Comparison of ENCODE assay signal across 19 cellular contexts in the genomic region with DNA sequence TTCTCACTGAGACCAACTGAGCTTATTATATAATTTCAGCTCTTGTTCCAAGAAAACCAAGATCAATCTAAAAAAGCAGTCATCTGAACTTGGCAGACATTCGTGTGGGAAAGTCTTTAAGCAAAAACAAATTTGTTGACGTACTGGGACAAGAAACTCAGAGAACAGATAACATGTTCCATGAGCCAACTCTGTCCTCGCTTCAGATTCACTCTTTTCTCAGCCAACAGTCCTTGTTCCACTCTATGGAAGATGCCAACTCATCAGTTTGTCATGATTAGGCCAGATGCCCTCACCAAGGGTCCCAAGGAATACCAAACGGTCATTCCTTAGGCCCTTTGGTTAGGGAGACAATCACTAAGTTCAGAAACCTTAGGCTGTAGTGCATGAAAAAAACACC.
A peak's percentile ranks its signal among the peaks of the same experiment; 100 is the strongest.
DNase-seq lines count a peak whose midpoint lies in the region; ATAC-seq and TF ChIP-seq lines count a peak whose summit lies in the region.
"Had no signal": no experiment of that assay in that cellular context is flagged by ENCODE, and none has a peak within 500 bp of the region (broad histone marks: within the 10 kb centered on the region; RNA-seq: fewer than 3 reads in every experiment).

No MANE protein-coding gene starts in this region.

- in situ Hi-C loops in GM13977 (cut with MboI; ENCODE audit: low pct_unique_long_range_greater_than_20kb, low sequenced_read_pairs, unreplicated experiment): no loop called here

- TF ChIP-seq CTCF in left ventricle myocardium inferior (IDR thresholded peaks at IDR 0.05; ENCODE audit: borderline replicate concordance) (no peak), choroid plexus epithelial cell (conservative IDR thresholded peaks at IDR 0.05; ENCODE audit: low read depth, low read length) (no peak), right atrium auricular region (IDR thresholded peaks at IDR 0.05) (no peak), GM13977 (IDR thresholded peaks at IDR 0.05; ENCODE audit: extremely low read depth, insufficient read depth, missing control alignments) (no peak)

- H3K36me3 ChIP-seq in left ventricle myocardium inferior (no peaks in the 10 kb centered on the region), right atrium auricular region (no peaks in the 10 kb centered on the region), aorta (ENCODE audit: control insufficient read depth in 1 of 2, insufficient read depth in 2 of 2, low read length in 1 of 2) (no peaks in the 10 kb centered on the region)
- H3K36me3 ChIP-seq: BLaER1, MG63 had no signal

- 4 to 5% methylated on average over 4 of the region's 4 CpGs for WGBS in aorta, 2 donors

- no peak for DNase-seq in left ventricle myocardium inferior
- DNase-seq in Right ventricle myocardium superior: no peak
- DNase-seq in choroid plexus epithelial cell (ENCODE audit: low read depth): peak; percentile 49
- no peak for DNase-seq in right atrium auricular region (ENCODE audit: low spot score)
- DNase-seq in aorta: no peak
- DNase-seq in GM13977 (ENCODE audit: low spot score): no peak
- no peak for DNase-seq in epidermal melanocyte (ENCODE audit: insufficient read length, low spot score)
- DNase-seq in mesenteric fat pad (ENCODE audit: low spot score): no peak
- DNase-seq: CD4-positive, CD25-positive, alpha-beta regulatory T cell; KBM-7; MG63; NCI-H1105 treated with DMSO at 0.1 percent for 48 hours; NCI-H146; NCI-H1930; NCI-H2227 treated with DMSO at 0.1 percent for 48 hours; NCI-H526 treated with DMSO at 0.1 percent for 48 hours; RPMI8226; SHP77 treated with DMSO at 0.1 percent for 48 hours had no signal

- intact Hi-C loops in left ventricle myocardium inferior (cut with micrococcal nuclease) (no loop called here), Right ventricle myocardium superior (cut with DNase I) (no loop called here), aorta (cut with DNase I) (no loop called here)

- H3K27me3 ChIP-seq in left ventricle myocardium inferior (ENCODE audit: low read depth) (no peaks in the 10 kb centered on the region), right atrium auricular region (no peaks in the 10 kb centered on the region), aorta (ENCODE audit: control insufficient read depth in 1 of 2, insufficient read depth in 2 of 2, low read length in 1 of 2) (no peaks in the 10 kb centered on the region)
- H3K27me3 ChIP-seq: BLaER1, MG63 had no signal

- H3K4me1 ChIP-seq in left ventricle myocardium inferior: no peaks in the 10 kb centered on the region
- no peaks in the 10 kb centered on the region for H3K4me1 ChIP-seq in right atrium auricular region
- H3K4me1 ChIP-seq in aorta (ENCODE audit: control insufficient read depth in 1 of 2, insufficient read depth in 2 of 2, low read length in 2 of 2): no peaks in the 10 kb centered on the region
- H3K4me1 ChIP-seq: BLaER1 had no signal

- no peak for ATAC-seq in Right ventricle myocardium superior (ENCODE audit: poor library complexity)
- peak; percentile 22 for ATAC-seq in aorta (ENCODE audit: low FRiP score)

- peak overlapping the region; percentile 77 for H3K27ac ChIP-seq in left ventricle myocardium inferior (replicated peaks)
- peak overlapping the region; percentile 16 to 29 for H3K27ac ChIP-seq in right atrium auricular region
- H3K27ac ChIP-seq in aorta (ENCODE audit: low read depth in 1 of 2, low read length in 2 of 2): no peak overlapping the region
- H3K27ac ChIP-seq: BLaER1 had no signal

- H3K9me3 ChIP-seq in left ventricle myocardium inferior (replicated peaks): peaks cover 9% of the 10 kb centered on the region
- peaks cover 0 to 4% of the 10 kb centered on the region in 2 donors for H3K9me3 ChIP-seq in right atrium auricular region
- no peaks in the 10 kb centered on the region for H3K9me3 ChIP-seq in aorta (ENCODE audit: control insufficient read depth, low read length)
- H3K9me3 ChIP-seq: MG63 had no signal

- H3K4me3 ChIP-seq in left ventricle myocardium inferior (no peak overlapping the region), choroid plexus epithelial cell (ENCODE audit: low read depth, low read length) (no peak overlapping the region), right atrium auricular region (no peak overlapping the region), aorta (ENCODE audit: low read length in 2 of 2) (no peak overlapping the region)
- H3K4me3 ChIP-seq: BLaER1, MG63 had no signal

Comparison
In these comparisons a context has a peak if more than half of its experiments do, and no peak if none do; other contexts are left out.
1. H3K27ac ChIP-seq: peak in left ventricle myocardium inferior (single experiment) and right atrium auricular region (2 of 2); none in aorta (0 of 2).